9 cellular contexts compared by ENCODE assay signal in genomic region chr19:14253822-14254396, GRCh38. TPM values are rescaled to one million over a fixed set of nuclear protein-coding genes. Genes with fewer than 3 reads are reported as not detected.
A peak's percentile ranks its signal among the peaks of the same experiment; 100 is the strongest.
DNase-seq lines count a peak whose midpoint lies in the region; ATAC-seq and TF ChIP-seq lines count a peak whose summit lies in the region.
"Not testable (repeated sequence)": the region's sequence is repeated elsewhere in the genome, so short reads cannot be mapped to it uniquely, and the experiment has no call there.
"Had no signal": no experiment of that assay in that cellular context is flagged by ENCODE, and none has a peak within 500 bp of the region (broad histone marks: within the 10 kb centered on the region; RNA-seq: fewer than 3 reads in every experiment).

No MANE protein-coding gene starts in this region.

- not testable (repeated sequence) for H2BK12ac ChIP-seq in H9 (ENCODE audit: insufficient read length, low read depth, low read length)

- POLR2A ChIA-PET in activated CD4-positive, alpha-beta T cell treated with anti-CD3 and anti-CD28 coated beads for 36 hours (lab: Charles Lee): not testable (repeated sequence)

- H3K27ac ChIP-seq in H9 (ENCODE audit: insufficient read length, low read depth, low read length); cardiac muscle cell: not testable (repeated sequence)

- not testable (repeated sequence) for H2BK5ac ChIP-seq in H9 (ENCODE audit: insufficient read length, low read length)

- H4K20me1 ChIP-seq in H9 (ENCODE audit: control insufficient read depth, insufficient read depth, insufficient read length): not testable (repeated sequence)

- not testable (repeated sequence) for H3K23me2 ChIP-seq in H9 (ENCODE audit: insufficient read length, low read depth, low read length, poor library complexity, severe bottlenecking)

- not testable (repeated sequence) for H3K79me2 ChIP-seq in H9 (ENCODE audit: insufficient read depth, low read length)

- H3K36me3 ChIP-seq in BE2C, cardiac muscle cell: not testable (repeated sequence)

- not testable (repeated sequence) for H3K14ac ChIP-seq in H9 (ENCODE audit: insufficient read depth, low read length)

- ATAC-seq in activated CD4-positive, alpha-beta T cell treated with anti-CD3 and anti-CD28 coated beads for 36 hours: not testable (repeated sequence)
- ATAC-seq in stimulated activated naive CD8-positive, alpha-beta T cell treated with anti-CD3 and anti-CD28 coated beads, Interleukin-15, Interleukin-2, amounts not matched to agents 100 U/mL and 50 U/mL, for 24 hours: peak; percentile 49

- H3K36me3 Mint-ChIP-seq in H9 (ENCODE audit: insufficient read depth in 1 of 3, low read depth in 3 of 3); activated CD4-positive, alpha-beta T cell treated with anti-CD3 and anti-CD28 coated beads for 36 hours (ENCODE audit: low read depth); mesothelial cell of epicardium: not testable (repeated sequence)

- H3K27me3 Mint-ChIP-seq in H9 (ENCODE audit: low read depth): peaks cover 15% of the 10 kb centered on the region
- not testable (repeated sequence) for H3K27me3 Mint-ChIP-seq in activated CD4-positive, alpha-beta T cell treated with anti-CD3 and anti-CD28 coated beads for 36 hours; mesothelial cell of epicardium (ENCODE audit: low read depth)

- not testable (repeated sequence) for H3K4ac ChIP-seq in H9 (ENCODE audit: low read depth, low read length)

- intact Hi-C loops in activated CD4-positive, alpha-beta T cell treated with anti-CD3 and anti-CD28 coated beads for 36 hours (cut with DNase I, micrococcal nuclease): not testable (repeated sequence)

- H3K4me2 ChIP-seq in H9 (ENCODE audit: insufficient read depth, insufficient read length, low read length): peak overlapping the region; percentile 20

- not testable (repeated sequence) for H3K27ac Mint-ChIP-seq in H9; activated CD4-positive, alpha-beta T cell treated with anti-CD3 and anti-CD28 coated beads for 36 hours
- H3K27ac Mint-ChIP-seq in mesothelial cell of epicardium: peak overlapping the region; percentile 54

- H2BK20ac ChIP-seq in H9 (ENCODE audit: low read depth, low read length, poor library complexity, severe bottlenecking): not testable (repeated sequence)

- H4K91ac ChIP-seq in H9 (ENCODE audit: insufficient read length, low read depth, low read length): not testable (repeated sequence)

- not testable (repeated sequence) for H4K8ac ChIP-seq in H9 (replicated peaks; ENCODE audit: insufficient read length, low read depth, low read length)

- not testable (repeated sequence) for H3K4me1 ChIP-seq in BE2C; H9 (ENCODE audit: insufficient read depth, low read length); cardiac muscle cell (ENCODE audit: low read depth)

- not testable (repeated sequence) for H2BK15ac ChIP-seq in H9 (ENCODE audit: low read depth, low read length)

- WGBS in H9 (ENCODE audit: extremely low coverage, insufficient read length, low lambda C conversion rate): no CpG with 5 or more reads among the region's 17 CpGs

- peak overlapping the region in 1 of 2 experiments; percentile 60; a peak in 2 of 5 replicates for H3K4me3 Mint-ChIP-seq in H9
- H3K4me3 Mint-ChIP-seq in activated CD4-positive, alpha-beta T cell treated with anti-CD3 and anti-CD28 coated beads for 36 hours; mesothelial cell of epicardium: not testable (repeated sequence)

- not testable (repeated sequence) for TF ChIP-seq CTCF in BE2C (IDR thresholded peaks at IDR 0.05; ENCODE audit: low read depth, low read length); H9 (conservative IDR thresholded peaks at IDR 0.05); cardiac muscle cell (IDR thresholded peaks at IDR 0.05; ENCODE audit: low read depth, low read length); mesothelial cell of epicardium (IDR thresholded peaks at IDR 0.05; ENCODE audit: unreplicated experiment)

- H3T11ph ChIP-seq in H9 (ENCODE audit: low read length): not testable (repeated sequence)

- not testable (repeated sequence) for H3K9ac ChIP-seq in H9 (ENCODE audit: extremely low read depth, insufficient read length, low read length)

- CTCF ChIA-PET in activated CD4-positive, alpha-beta T cell treated with anti-CD3 and anti-CD28 coated beads for 36 hours (lab: Charles Lee): not testable (repeated sequence)

- not testable (repeated sequence) for H3K23ac ChIP-seq in H9 (ENCODE audit: insufficient read length, low read depth, low read length)

- H4K5ac ChIP-seq in H9 (ENCODE audit: insufficient read length, low read depth, low read length): not testable (repeated sequence)

- H2AK5ac ChIP-seq in H9 (ENCODE audit: insufficient read length, low read length): not testable (repeated sequence)

- H3K27me3 ChIP-seq in BE2C; H9 (ENCODE audit: insufficient read depth, low read length); cardiac muscle cell: not testable (repeated sequence)

- DNase-seq in BE2C (peak; percentile 49), H9 (peak; percentile 78), NCI-H524 (lab: John Stamatoyannopoulos, UW) (peak; percentile 77 to 83), cardiac muscle cell (ENCODE audit: low read depth in 1 of 2, low spot score in 1 of 2) (peak; percentile 44 to 70)
- peak; percentile 45 for DNase-seq in activated CD4-positive, alpha-beta T cell treated with anti-CD3 and anti-CD28 coated beads for 36 hours
- DNase-seq in central memory CD4-positive, alpha-beta T cell: peak; percentile 8
- not testable (repeated sequence) for DNase-seq in mesothelial cell of epicardium (ENCODE audit: low spot score in 2 of 2, unreplicated experiment in 2 of 2)
- peak; percentile 22 for DNase-seq in stimulated activated naive CD8-positive, alpha-beta T cell treated with anti-CD3 and anti-CD28 coated beads, Interleukin-15, Interleukin-2, amounts not matched to agents 100 U/mL and 50 U/mL, for 24 hours

- H3K9me3 Mint-ChIP-seq in H9; activated CD4-positive, alpha-beta T cell treated with anti-CD3 and anti-CD28 coated beads for 36 hours (ENCODE audit: low read depth); mesothelial cell of epicardium: not testable (repeated sequence)

- H2AFZ ChIP-seq in H9 (ENCODE audit: low read length): not testable (repeated sequence)

- H3K79me1 ChIP-seq in H9 (ENCODE audit: insufficient read depth, low read depth, low read length, poor library complexity, severe bottlenecking): not testable (repeated sequence)

- not testable (repeated sequence) for H3K56ac ChIP-seq in H9 (ENCODE audit: insufficient read length, low read depth, low read length)

- not testable (repeated sequence) for H2BK120ac ChIP-seq in H9 (ENCODE audit: low read depth, low read length, poor library complexity, severe bottlenecking)

- H3K4me3 ChIP-seq in BE2C (ENCODE audit: low read depth, low read length); cardiac muscle cell: not testable (repeated sequence)

- not testable (repeated sequence) for H3K9me3 ChIP-seq in BE2C; H9 (ENCODE audit: control insufficient read depth, low read depth, low read length); cardiac muscle cell (ENCODE audit: low read depth)

- not testable (repeated sequence) for H3K18ac ChIP-seq in H9 (ENCODE audit: insufficient read length, low read depth, low read length)

- peaks cover 21 to 31% of the 10 kb centered on the region in 2 experiments for H3K4me1 Mint-ChIP-seq in H9
- H3K4me1 Mint-ChIP-seq in activated CD4-positive, alpha-beta T cell treated with anti-CD3 and anti-CD28 coated beads for 36 hours: peaks cover 18% of the 10 kb centered on the region
- not testable (repeated sequence) for H3K4me1 Mint-ChIP-seq in mesothelial cell of epicardium

RNA-seq across cellular contexts. Expression of gene ADGRL1, which starts 47.9 kb away (rescaled TPM):
- 69.0 TPM for polyA plus RNA-seq in BE2C (2012; ENCODE audit: insufficient read depth, insufficient read length, low read depth)
- total RNA-seq in H9 (2021) (116 and 117 TPM in 2 replicates), cardiac muscle cell (26.6 and 55.8 TPM in 2 replicates), mesothelial cell of epicardium (97.9 to 106 TPM (median 102 TPM) in 3 replicates)
- total RNA-seq in activated CD4-positive, alpha-beta T cell treated with anti-CD3 and anti-CD28 coated beads for 36 hours: 10 to 100 TPM; 20.8 to 23.5 TPM
- polyA plus RNA-seq in cardiac muscle cell: 19.6 and 35.2 TPM in 2 replicates
- polyA plus RNA-seq: CD14-positive monocyte had no signal
